In genomic region chr17:55420776-55421178, GRCh38 we compare ENCODE assay signal across 8 cellular contexts. TPM values are rescaled to one million over a fixed set of nuclear protein-coding genes. Genes with fewer than 3 reads are reported as not detected.
DNase-seq lines count a peak whose midpoint lies in the region; ATAC-seq and TF ChIP-seq lines count a peak whose summit lies in the region.

No MANE protein-coding gene starts in this region.

- H2BK120ac ChIP-seq in mesendoderm (ENCODE audit: low read depth, low read length) = no peak overlapping the region

- H3K27ac ChIP-seq in mesendoderm (ENCODE audit: low read depth, low read length) = no peak overlapping the region

- H3K79me1 ChIP-seq in mesendoderm (ENCODE audit: low read length) = peaks cover 21% of the 10 kb centered on the region

- H3K79me2 ChIP-seq in Loucy (ENCODE audit: insufficient read depth, low read length) (peaks cover 34% of the 10 kb centered on the region), mesendoderm (ENCODE audit: control insufficient read depth, insufficient read depth, low read length) (peaks cover 40% of the 10 kb centered on the region)

- H3K4me1 Mint-ChIP-seq in activated CD8-positive, alpha-beta T cell treated with anti-CD3 and anti-CD28 coated beads, Interleukin-2, amount 10 ng/mL, durations not matched to agents 7 days and 5 days (ENCODE audit: low read depth) = peaks cover 51% of the 10 kb centered on the region
- H3K4me1 Mint-ChIP-seq in stimulated activated effector memory CD8-positive, alpha-beta T cell treated with anti-CD3 and anti-CD28 coated beads, Interleukin-12 subunit alpha, Interleukin-12 subunit beta, amount 100 ng/mL, for 72 hours = peaks cover 48% of the 10 kb centered on the region

- H3K9me3 ChIP-seq in Loucy (ENCODE audit: insufficient read depth, low read depth, low read length) = no peaks in the 10 kb centered on the region

- DNase-seq in EL (peak; percentile 33), mesendoderm (peak; percentile 53), NCI-H2196 (lab: John Stamatoyannopoulos, UW; ENCODE audit: unreplicated experiment) (no peak), DMS79 (lab: John Stamatoyannopoulos, UW) (no peak)
- peak; percentile 59 for DNase-seq in activated CD8-positive, alpha-beta T cell treated with anti-CD3 and anti-CD28 coated beads, Interleukin-2, amount 10 ng/mL, durations not matched to agents 7 days and 5 days
- peak; percentile 7 for DNase-seq in effector CD8-positive, alpha-beta T cell (lab: John Stamatoyannopoulos, UW)
- peak in 1 of 2 donors; percentile 27 for DNase-seq in stimulated activated effector memory CD8-positive, alpha-beta T cell treated with anti-CD3 and anti-CD28 coated beads, Interleukin-12 subunit alpha, Interleukin-12 subunit beta, amount 100 ng/mL, for 72 hours (ENCODE audit: low spot score in 2 of 2)

- H3K18ac ChIP-seq in mesendoderm (ENCODE audit: low read length) = peak overlapping the region; percentile 62

- peak overlapping the region; percentile 94 for H3K4me3 Mint-ChIP-seq in activated CD8-positive, alpha-beta T cell treated with anti-CD3 and anti-CD28 coated beads, Interleukin-2, amount 10 ng/mL, durations not matched to agents 7 days and 5 days
- H3K4me3 Mint-ChIP-seq in stimulated activated effector memory CD8-positive, alpha-beta T cell treated with anti-CD3 and anti-CD28 coated beads, Interleukin-12 subunit alpha, Interleukin-12 subunit beta, amount 100 ng/mL, for 72 hours = peak overlapping the region; percentile 92

- no peak for TF ChIP-seq CTCF in Loucy (conservative IDR thresholded peaks at IDR 0.05; ENCODE audit: low read length)

- H3K9me3 Mint-ChIP-seq in activated CD8-positive, alpha-beta T cell treated with anti-CD3 and anti-CD28 coated beads, Interleukin-2, amount 10 ng/mL, durations not matched to agents 7 days and 5 days (ENCODE audit: insufficient read depth) = peaks cover 5% of the 10 kb centered on the region
- H3K9me3 Mint-ChIP-seq in stimulated activated effector memory CD8-positive, alpha-beta T cell treated with anti-CD3 and anti-CD28 coated beads, Interleukin-12 subunit alpha, Interleukin-12 subunit beta, amount 100 ng/mL, for 72 hours = no peaks in the 10 kb centered on the region

- H3K9me2 ChIP-seq in Loucy (replicated peaks; ENCODE audit: low read depth, low read length) = no peaks in the 10 kb centered on the region

- peaks cover 44% of the 10 kb centered on the region for H3K36me3 Mint-ChIP-seq in activated CD8-positive, alpha-beta T cell treated with anti-CD3 and anti-CD28 coated beads, Interleukin-2, amount 10 ng/mL, durations not matched to agents 7 days and 5 days (ENCODE audit: low read depth)
- peaks cover 15% of the 10 kb centered on the region for H3K36me3 Mint-ChIP-seq in stimulated activated effector memory CD8-positive, alpha-beta T cell treated with anti-CD3 and anti-CD28 coated beads, Interleukin-12 subunit alpha, Interleukin-12 subunit beta, amount 100 ng/mL, for 72 hours

- no CpG with 5 or more reads among the region's 21 CpGs for WGBS in mesendoderm (ENCODE audit: extremely low coverage, insufficient coverage, low lambda C conversion rate)

- H2BK15ac ChIP-seq in mesendoderm (replicated peaks; ENCODE audit: low read depth) = no peak overlapping the region

- no peak overlapping the region for H2BK5ac ChIP-seq in mesendoderm (ENCODE audit: low read length)

- H3K36me3 ChIP-seq in Loucy (ENCODE audit: insufficient read depth, low read length) = no peaks in the 10 kb centered on the region
- no peaks in the 10 kb centered on the region for H3K36me3 ChIP-seq in mesendoderm (ENCODE audit: control insufficient read depth, insufficient read depth, low read length)

- H3K56ac ChIP-seq in mesendoderm (ENCODE audit: low read length) = peak overlapping the region; percentile 97

- H3K4me3 ChIP-seq in Loucy (ENCODE audit: low read length, poor library complexity, severe bottlenecking) (peak overlapping the region; percentile 83), mesendoderm (ENCODE audit: low read length) (peak overlapping the region; percentile 89)

- H3K27me3 Mint-ChIP-seq in activated CD8-positive, alpha-beta T cell treated with anti-CD3 and anti-CD28 coated beads, Interleukin-2, amount 10 ng/mL, durations not matched to agents 7 days and 5 days (ENCODE audit: low read depth) = peaks cover 21% of the 10 kb centered on the region

- H3K27me3 ChIP-seq in Loucy (ENCODE audit: insufficient read depth, low read length, poor library complexity, severe bottlenecking) (no peaks in the 10 kb centered on the region), mesendoderm (ENCODE audit: insufficient read depth, low read length, poor library complexity) (no peaks in the 10 kb centered on the region)

- no peak overlapping the region for H3K4ac ChIP-seq in mesendoderm (ENCODE audit: low read depth, low read length)

- H4K5ac ChIP-seq in mesendoderm (ENCODE audit: low read length) = no peak overlapping the region

- peaks cover 10% of the 10 kb centered on the region for H4K20me1 ChIP-seq in Loucy (ENCODE audit: insufficient read depth, low read length, poor library complexity, severe bottlenecking)

- peak overlapping the region; percentile 83 for H2AFZ ChIP-seq in Loucy (ENCODE audit: low read length)

- no peak overlapping the region for H2AK5ac ChIP-seq in mesendoderm (ENCODE audit: low read length)

- H3K23ac ChIP-seq in mesendoderm (ENCODE audit: low read length) = peak overlapping the region; percentile 6

- H3K4me2 ChIP-seq in Loucy (ENCODE audit: low read depth, low read length, poor library complexity, severe bottlenecking) (peak overlapping the region; percentile 79), mesendoderm (ENCODE audit: low read length) (peak overlapping the region; percentile 94)

- no peak overlapping the region for H4K8ac ChIP-seq in mesendoderm (ENCODE audit: low read depth, low read length)

- peak overlapping the region; percentile 99 for H3K27ac Mint-ChIP-seq in activated CD8-positive, alpha-beta T cell treated with anti-CD3 and anti-CD28 coated beads, Interleukin-2, amount 10 ng/mL, durations not matched to agents 7 days and 5 days
- H3K27ac Mint-ChIP-seq in stimulated activated effector memory CD8-positive, alpha-beta T cell treated with anti-CD3 and anti-CD28 coated beads, Interleukin-12 subunit alpha, Interleukin-12 subunit beta, amount 100 ng/mL, for 72 hours = peak overlapping the region; percentile 96

- ATAC-seq in activated CD8-positive, alpha-beta T cell treated with anti-CD3 and anti-CD28 coated beads, Interleukin-2, amount 10 ng/mL, durations not matched to agents 7 days and 5 days = peak; percentile 33
- ATAC-seq in stimulated activated effector memory CD8-positive, alpha-beta T cell treated with anti-CD3 and anti-CD28 coated beads, Interleukin-12 subunit alpha, Interleukin-12 subunit beta, amount 100 ng/mL, for 72 hours = peak; percentile 34

- H3K9ac ChIP-seq in Loucy (ENCODE audit: low read depth, low read length, poor library complexity, severe bottlenecking) (peak overlapping the region; percentile 86), mesendoderm (ENCODE audit: low read length) (peak overlapping the region; percentile 97)

- no peaks in the 10 kb centered on the region for H3F3A ChIP-seq in Loucy (ENCODE audit: low read depth)

- H3K4me1 ChIP-seq in Loucy (ENCODE audit: insufficient read depth, low read length, poor library complexity, severe bottlenecking) (peaks cover 20% of the 10 kb centered on the region), mesendoderm (ENCODE audit: control insufficient read depth, low read depth, low read length) (peaks cover 3% of the 10 kb centered on the region)

- POLR2A ChIA-PET in activated CD8-positive, alpha-beta T cell treated with anti-CD3 and anti-CD28 coated beads, Interleukin-2, amount 10 ng/mL, durations not matched to agents 7 days and 5 days (lab: Charles Lee) = interaction anchor here (0.6 to 1.7 kb wide), 6 partner anchors 10 to 452 kb away, joined by 3 to 10 read pairs (median 4); partner anchors contain the start of genes COX11 and STXBP4

- CTCF ChIA-PET in activated CD8-positive, alpha-beta T cell treated with anti-CD3 and anti-CD28 coated beads, Interleukin-2, amount 10 ng/mL, durations not matched to agents 7 days and 5 days (lab: Charles Lee) = interaction anchor here (1.0 to 2.0 kb wide), 3 partner anchors 44 to 94 kb away, joined by 3 to 5 read pairs (median 4); no protein-coding TSS in a partner anchor

RNA-seq across cellular contexts. Expression of gene MMD, which starts 0.9 kb away (rescaled TPM):
- total RNA-seq in activated CD8-positive, alpha-beta T cell treated with anti-CD3 and anti-CD28 coated beads, Interleukin-2, amount 10 ng/mL, durations not matched to agents 7 days and 5 days = 10 to 100 TPM; 39.4 to 41.3 TPM
- 22.7 TPM for polyA plus RNA-seq in mesendoderm (2013, experiment 1 of 2)
- 22.9 TPM for polyA plus RNA-seq in mesendoderm (2013, experiment 2 of 2)

Comparison
In these comparisons a context has a peak if more than half of its experiments do, and no peak if none do; other contexts are left out.
1. DNase-seq: peak in EL (single experiment), activated CD8-positive, alpha-beta T cell treated with anti-CD3 and anti-CD28 coated beads, Interleukin-2, amount 10 ng/mL, durations not matched to agents 7 days and 5 days (single experiment), effector CD8-positive, alpha-beta T cell (single experiment) and mesendoderm (single experiment); none in NCI-H2196 (single experiment) and DMS79 (single experiment).